34 cellular contexts compared by ENCODE assay signal in the genomic region with DNA sequence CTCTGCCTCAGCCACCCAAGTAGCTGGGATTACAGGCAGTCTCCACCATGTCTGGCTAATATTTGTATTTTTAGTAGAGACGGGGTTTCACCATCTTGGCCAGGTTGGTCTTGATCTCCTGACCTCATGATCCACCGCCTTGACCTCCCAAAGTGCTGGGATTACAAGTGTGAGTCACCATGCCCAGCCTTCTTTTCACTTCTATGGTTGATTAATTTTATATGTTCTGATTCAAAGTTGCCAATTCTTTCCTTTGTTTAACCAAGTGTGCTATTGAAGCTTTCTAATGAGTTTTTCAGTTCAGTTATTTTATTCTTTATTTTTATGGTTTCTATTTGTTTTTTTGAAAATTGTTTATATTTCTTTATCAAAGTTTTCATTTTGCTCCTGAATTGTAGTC.
"Had no signal": no experiment of that assay in that cellular context is flagged by ENCODE, and none has a peak within 500 bp of the region (broad histone marks: within the 10 kb centered on the region; RNA-seq: fewer than 3 reads in every experiment).

No MANE protein-coding gene starts in this region.

- H3K4me3 ChIP-seq: MG63 had no signal

- H3K9me3 ChIP-seq: MG63 had no signal

- DNase-seq: Karpas-422, Kasumi-1, MG63, MM.1S, MV-4-11, NCI-H1048, NCI-H1092, NCI-H1092 treated with DMSO at 0.1 percent for 48 hours, NCI-H1105, NCI-H1105 treated with DMSO at 0.1 percent for 48 hours, NCI-H1417, NCI-H1417 treated with DMSO at 0.1 percent for 48 hours, NCI-H1436, NCI-H1436 treated with DMSO at 0.1 percent for 48 hours, NCI-H146, NCI-H1694, NCI-H1694 treated with DMSO at 0.1 percent for 48 hours, NCI-H187, NCI-H187 treated with DMSO at 0.1 percent for 48 hours, NCI-H1930, NCI-H2029, NCI-H2029 treated with DMSO at 0.1 percent for 48 hours, NCI-H2081, NCI-H2081 treated with DMSO at 0.1 percent for 48 hours, NCI-H2107, NCI-H2171, NCI-H2171 treated with DMSO at 0.1 percent for 48 hours, NCI-H2227 treated with DMSO at 0.1 percent for 48 hours, NCI-H226, NCI-H345, NCI-H446, NCI-H446 treated with DMSO at 0.1 percent for 48 hours, NCI-H510A, NCI-H510A treated with DMSO at 0.1 percent for 48 hours had no signal

- H3K27me3 ChIP-seq: MG63 had no signal

- H3K36me3 ChIP-seq: MG63 had no signal
